ENCODE assay signal across 9 cellular contexts in the genomic region with DNA sequence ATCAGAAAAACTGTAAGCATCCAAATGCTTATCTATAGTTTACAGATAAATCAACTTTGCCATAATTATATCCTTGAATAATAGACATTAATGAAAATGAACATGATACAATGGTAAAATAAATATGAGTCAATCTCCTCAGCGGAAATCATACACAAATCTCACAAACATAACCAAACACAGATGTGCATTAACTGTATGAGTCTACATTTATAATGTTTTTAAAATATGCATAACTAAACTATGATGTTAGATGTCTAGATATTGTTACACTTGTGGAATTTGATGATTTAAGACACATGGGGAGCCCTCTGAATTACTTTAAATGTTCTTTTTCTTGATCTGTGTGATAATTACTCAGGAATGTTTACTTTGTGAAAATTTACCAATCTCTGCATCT.
"Had no signal": no experiment of that assay in that cellular context is flagged by ENCODE, and none has a peak within 500 bp of the region (broad histone marks: within the 10 kb centered on the region; RNA-seq: fewer than 3 reads in every experiment).

No MANE protein-coding gene starts in this region.

- H3K4me2 ChIP-seq: GM23338 had no signal

- H3K4me3 ChIP-seq: GM23248, GM23338, HAP-1 had no signal

- ATAC-seq: GM23338, HCT116 had no signal

- H3K9ac ChIP-seq: GM23248 had no signal

- H3K9me3 ChIP-seq: HAP-1 had no signal

- H2AFZ ChIP-seq: GM23248, GM23338 had no signal

- H3K36me3 ChIP-seq: HAP-1 had no signal

- H3K4me1 ChIP-seq: HAP-1 had no signal

- DNase-seq: GM23248, GOT3, H7, H9, HCEC 1CT, HFFc6 had no signal

- H3K27ac ChIP-seq: GM23248 had no signal
